ENCODE assay signal across 8 cellular contexts in the genomic region with DNA sequence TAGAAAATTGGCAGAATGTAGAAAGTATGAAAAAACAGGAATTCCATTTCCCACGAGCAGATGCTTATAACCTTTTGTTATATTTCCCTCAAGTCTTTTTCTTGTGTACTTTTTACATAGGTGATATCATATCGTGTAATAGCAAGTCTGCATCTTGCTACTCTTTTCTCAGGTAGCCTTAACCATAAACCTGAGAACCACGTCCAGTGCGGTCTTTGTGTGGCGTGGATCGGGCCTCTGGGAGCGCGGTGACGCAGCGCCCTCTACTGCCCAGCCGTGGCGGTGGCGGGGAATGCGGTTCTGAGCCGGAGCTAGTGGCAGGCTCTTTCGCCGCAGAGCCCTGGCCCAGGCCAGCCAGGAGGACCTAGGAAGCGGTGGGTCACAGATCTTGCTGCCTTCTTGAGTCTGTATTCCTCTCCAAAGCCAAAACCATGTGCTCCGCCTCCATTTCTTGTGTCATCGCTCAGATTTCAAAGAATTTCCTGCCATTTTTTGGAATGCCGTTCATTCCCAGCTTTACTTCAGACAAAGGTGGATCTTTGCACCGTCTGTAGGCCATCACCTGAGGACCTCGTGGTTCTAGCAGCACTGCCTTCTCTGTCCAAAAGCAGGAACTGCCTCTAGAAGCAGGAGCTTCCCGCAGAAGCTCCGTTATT.
DNase-seq lines count a peak whose midpoint lies in the region; ATAC-seq and TF ChIP-seq lines count a peak whose summit lies in the region.

No MANE protein-coding gene starts in this region.

- H3K4me2 ChIP-seq in HCT116 (ENCODE audit: low read length) (no peak overlapping the region), osteoblast (ENCODE audit: insufficient read depth, low read length) (peak overlapping the region; percentile 44)

- intact Hi-C loops in HCT116 (cut with micrococcal nuclease) (loop anchor here (1.0 to 5.0 kb wide), 2 partner anchors 81 to 96 kb away; no protein-coding TSS in a partner anchor), testis (cut with DNase I; ENCODE audit: low total_unique reads) (no loop called here)

- BruUV-seq in HCT116 (replicated peaks; lab: Mats Ljungman, UMichigan) = no TSS peak

- DNase-seq in Ammon's horn (ENCODE audit: low spot score) (peak; percentile 91), HCT116 (ENCODE audit: low read depth, low spot score) (no peak), SHP77 (lab: John Stamatoyannopoulos, UW) (peak; percentile 45 to 59), foreskin melanocyte (peak; percentile 10), osteoblast (ENCODE audit: insufficient read length, low spot score, missing footprints) (peak; percentile 95), testis (peak; percentile 89), H4 (ENCODE audit: low spot score) (no peak)
- DNase-seq in activated effector memory CD4-positive, alpha-beta T cell treated with Interleukin-2 at 50 U/mL for 16 hours = peak; percentile 61

- H3K9me3 ChIP-seq in HCT116 (ENCODE audit: control insufficient read depth in 1 of 2, insufficient read depth in 1 of 2, low read depth in 1 of 2, low read length in 2 of 2) (no peaks in the 10 kb centered on the region), osteoblast (ENCODE audit: low read depth, low read length) (no peaks in the 10 kb centered on the region), testis (no peaks in the 10 kb centered on the region)

- no peaks in the 10 kb centered on the region for H3K27me3 ChIP-seq in HCT116 (ENCODE audit: insufficient read depth, low read length)
- no peaks in the 10 kb centered on the region for H3K27me3 ChIP-seq in osteoblast (ENCODE audit: insufficient read depth, low read length)
- no peaks in the 10 kb centered on the region for H3K27me3 ChIP-seq in testis

- WGBS in testis, 2 donors = 15 to 18% methylated on average over 25 of the region's 25 CpGs

- no peak overlapping the region for H3K9ac ChIP-seq in HCT116 (ENCODE audit: low read length)

- RAD21 ChIA-PET in HCT116 (lab: Charles Lee; ENCODE audit: low non-redundant PET in 1 of 2, low total read pairs in 2 of 2, uncharacterized antibody in 2 of 2, unreplicated experiment in 2 of 2) = interaction anchor here (0.6 to 1.3 kb wide), 5 partner anchors 95 to 987 kb away, joined by 3 to 5 read pairs (median 4); no protein-coding TSS in a partner anchor

- peak; percentile 96 for TF ChIP-seq RAD21 in HCT116 (IDR thresholded peaks at IDR 0.05; ENCODE audit: low read depth)

- peak; percentile 89 to 100 (median 98) for TF ChIP-seq CTCF in HCT116 (IDR thresholded peaks at IDR 0.05 in 2 of 3, conservative IDR thresholded peaks at IDR 0.05 in 1 of 3; ENCODE audit: borderline replicate concordance in 1 of 3, insufficient read depth in 1 of 3, low read depth in 2 of 3, low read length in 2 of 3)
- TF ChIP-seq CTCF in osteoblast (IDR thresholded peaks at IDR 0.05; ENCODE audit: extremely low read depth, low read depth, low read length) = peak; percentile 97
- TF ChIP-seq CTCF in testis (IDR thresholded peaks at IDR 0.05) = peak; percentile 84 to 96 (median 88)

- H3K27ac ChIP-seq in HCT116 (ENCODE audit: low read depth, low read length) (no peak overlapping the region), osteoblast (ENCODE audit: low read depth, low read length) (no peak overlapping the region), testis (no peak overlapping the region)

- no peak for TF ChIP-seq POLR2A in HCT116 (IDR thresholded peaks at IDR 0.05; ENCODE audit: borderline replicate concordance, extremely low read depth, insufficient read depth, insufficient read length)
- no peak for TF ChIP-seq POLR2A in testis (IDR thresholded peaks at IDR 0.05)

- POLR2A ChIA-PET in HCT116 (lab: Charles Lee) = no interaction called here

- CTCF ChIA-PET in HCT116 (lab: Charles Lee) = interaction anchor here (0.6 to 2.3 kb wide), 28 partner anchors 9 to 1627 kb away, joined by 3 to 21 read pairs (median 3); no protein-coding TSS in a partner anchor

- H3K4me1 ChIP-seq in HCT116 (ENCODE audit: control insufficient read depth in 1 of 2, insufficient read depth in 2 of 2, low read length in 2 of 2) = peaks cover 11 to 13% of the 10 kb centered on the region in 2 experiments; a peak in 3 of 4 replicates
- peaks cover 16% of the 10 kb centered on the region for H3K4me1 ChIP-seq in osteoblast (ENCODE audit: insufficient read depth, low read length)
- no peaks in the 10 kb centered on the region for H3K4me1 ChIP-seq in testis

- H3K36me3 ChIP-seq in HCT116 (ENCODE audit: control insufficient read depth in 1 of 2, insufficient read depth in 2 of 2, low read length in 2 of 2) (no peaks in the 10 kb centered on the region), osteoblast (ENCODE audit: insufficient read depth, low read length) (peaks cover 10% of the 10 kb centered on the region), testis (ENCODE audit: low read depth, missing control alignments) (no peaks in the 10 kb centered on the region)

- H2AFZ ChIP-seq in HCT116 (ENCODE audit: low read depth, low read length, poor library complexity, severe bottlenecking) (no peak overlapping the region), osteoblast (ENCODE audit: low read length) (no peak overlapping the region)

- peak; percentile 96 for ATAC-seq in HCT116

- H4K20me1 ChIP-seq in HCT116 (ENCODE audit: insufficient read depth) (no peaks in the 10 kb centered on the region), osteoblast (ENCODE audit: insufficient read depth, low read length) (no peaks in the 10 kb centered on the region)

- H3K4me3 ChIP-seq in HCT116 (replicated peaks in 1 of 2; ENCODE audit: low read depth in 1 of 2, low read length in 2 of 2) = no peak overlapping the region
- no peak overlapping the region for H3K4me3 ChIP-seq in osteoblast (ENCODE audit: insufficient read depth, low read length)
- peak overlapping the region in 1 of 2 donors; percentile 27 for H3K4me3 ChIP-seq in testis

- H3K79me2 ChIP-seq in HCT116 (ENCODE audit: insufficient read depth, low read length) (no peaks in the 10 kb centered on the region), osteoblast (ENCODE audit: insufficient read depth, low read length) (no peaks in the 10 kb centered on the region)

- no peaks in the 10 kb centered on the region for H3K9me2 ChIP-seq in HCT116 (ENCODE audit: insufficient read depth)

TF ChIP-seq in HCT116, 20 proteins besides CTCF, POLR2A, EP300 and RAD21:
- TF ChIP-seq CBX3 (IDR thresholded peaks at IDR 0.05; ENCODE audit: low read depth) (no peak), YY1 (IDR thresholded peaks at IDR 0.05; ENCODE audit: extremely low read depth, insufficient replicate concordance, low read depth, low read length) (peak; percentile 28)

Comparison
In these comparisons a context has a peak if more than half of its experiments do, and no peak if none do; other contexts are left out.
1. DNase-seq: peak in Ammon's horn (single experiment), SHP77 (2 of 2), activated effector memory CD4-positive, alpha-beta T cell treated with Interleukin-2 at 50 U/mL for 16 hours (single experiment), foreskin melanocyte (single experiment), osteoblast (single experiment) and testis (single experiment); none in HCT116 (single experiment) and H4 (single experiment).
2. Peak in every context shown above with its lines, with median percentiles within 50 percentile points of each other: CTCF ChIP-seq.